8 cellular contexts compared by ENCODE assay signal in the genomic region with DNA sequence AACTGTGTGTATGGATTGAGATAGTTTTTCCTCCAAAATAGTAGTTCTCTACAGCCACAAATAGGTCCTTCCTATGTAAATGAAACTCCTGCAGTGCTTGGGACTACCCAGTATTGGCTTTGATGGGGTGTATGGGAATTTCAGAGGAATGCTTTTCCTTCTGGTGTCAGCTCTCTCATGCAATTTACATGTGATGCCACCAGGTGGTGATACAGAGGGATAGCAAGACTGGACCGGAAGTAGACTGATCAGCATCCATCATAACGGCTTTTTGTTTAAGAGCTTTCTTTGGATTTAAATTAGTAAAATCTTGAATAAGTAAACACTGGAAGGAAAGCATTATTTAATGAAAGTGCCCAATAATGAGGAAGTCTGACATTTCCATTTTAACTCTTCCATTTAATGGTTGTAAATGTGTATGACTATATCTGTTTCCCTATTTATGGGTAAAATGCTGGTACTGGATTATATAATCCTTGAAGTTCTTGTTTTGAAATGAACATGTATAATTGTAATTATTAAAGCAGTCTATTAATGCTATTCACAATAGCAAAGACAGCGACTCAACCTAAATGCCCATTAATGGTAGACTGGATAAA.
DNase-seq lines count a peak whose midpoint lies in the region; ATAC-seq and TF ChIP-seq lines count a peak whose summit lies in the region.

No MANE protein-coding gene starts in this region.

- H3K27me3 ChIP-seq in parathyroid adenoma (ENCODE audit: control insufficient read depth, insufficient read depth, low read length): no peaks in the 10 kb centered on the region

- ATAC-seq in HG02588 (IDR thresholded peaks at IDR 0.05; ENCODE audit: unreplicated experiment): no peak

- no peak overlapping the region for H3K4me2 ChIP-seq in parathyroid adenoma (ENCODE audit: low read length)

- no peak overlapping the region for H3K27ac ChIP-seq in parathyroid adenoma

- no peaks in the 10 kb centered on the region for H3K4me1 ChIP-seq in parathyroid adenoma

- TF ChIP-seq CTCF in LNCaP clone FGC (IDR thresholded peaks at IDR 0.05; ENCODE audit: control insufficient read depth, extremely low read depth, insufficient read depth): peak; percentile 65
- TF ChIP-seq CTCF in parathyroid adenoma (IDR thresholded peaks at IDR 0.05): peak; percentile 61

- H3K9ac ChIP-seq in parathyroid adenoma: no peak overlapping the region

- H3K9me3 ChIP-seq in parathyroid adenoma (ENCODE audit: control insufficient read depth, low read length): no peaks in the 10 kb centered on the region

- H3K79me2 ChIP-seq in parathyroid adenoma: no peaks in the 10 kb centered on the region

- DNase-seq in SKM-1 treated with dmso at 0.1 percent for 144 hours (lab: John Stamatoyannopoulos, UW; ENCODE audit: unreplicated experiment) (peak; percentile 13), SKM-1 (lab: John Stamatoyannopoulos, UW; ENCODE audit: unreplicated experiment) (no peak), LNCaP clone FGC (ENCODE audit: low read depth) (peak; percentile 30), astrocyte of the hippocampus (ENCODE audit: low read depth, low spot score) (peak; percentile 41)
- no peak for DNase-seq in central memory CD4-positive, alpha-beta T cell
- no peak for DNase-seq in activated naive CD4-positive, alpha-beta T cell treated with anti-CD3 and anti-CD28 coated beads, Interleukin-2, amount 50 U/mL, for 16 hours

- no peaks in the 10 kb centered on the region for H3K36me3 ChIP-seq in parathyroid adenoma (ENCODE audit: control insufficient read depth, insufficient read depth, low read length)

- no peak overlapping the region for H3K4me3 ChIP-seq in LNCaP clone FGC (ENCODE audit: low read depth, low read length)
- H3K4me3 ChIP-seq in parathyroid adenoma (ENCODE audit: low read depth, low read length): no peak overlapping the region

- H2AFZ ChIP-seq in parathyroid adenoma: no peak overlapping the region

Comparison
In these comparisons a context has a peak if more than half of its experiments do, and no peak if none do; other contexts are left out.
1. DNase-seq: peak in SKM-1 treated with dmso at 0.1 percent for 144 hours (single experiment), LNCaP clone FGC (single experiment) and astrocyte of the hippocampus (single experiment); none in SKM-1 (single experiment), central memory CD4-positive, alpha-beta T cell (single experiment) and activated naive CD4-positive, alpha-beta T cell treated with anti-CD3 and anti-CD28 coated beads, Interleukin-2, amount 50 U/mL, for 16 hours (single experiment).